ENCODE assay signal across 8 cellular contexts in the genomic region with DNA sequence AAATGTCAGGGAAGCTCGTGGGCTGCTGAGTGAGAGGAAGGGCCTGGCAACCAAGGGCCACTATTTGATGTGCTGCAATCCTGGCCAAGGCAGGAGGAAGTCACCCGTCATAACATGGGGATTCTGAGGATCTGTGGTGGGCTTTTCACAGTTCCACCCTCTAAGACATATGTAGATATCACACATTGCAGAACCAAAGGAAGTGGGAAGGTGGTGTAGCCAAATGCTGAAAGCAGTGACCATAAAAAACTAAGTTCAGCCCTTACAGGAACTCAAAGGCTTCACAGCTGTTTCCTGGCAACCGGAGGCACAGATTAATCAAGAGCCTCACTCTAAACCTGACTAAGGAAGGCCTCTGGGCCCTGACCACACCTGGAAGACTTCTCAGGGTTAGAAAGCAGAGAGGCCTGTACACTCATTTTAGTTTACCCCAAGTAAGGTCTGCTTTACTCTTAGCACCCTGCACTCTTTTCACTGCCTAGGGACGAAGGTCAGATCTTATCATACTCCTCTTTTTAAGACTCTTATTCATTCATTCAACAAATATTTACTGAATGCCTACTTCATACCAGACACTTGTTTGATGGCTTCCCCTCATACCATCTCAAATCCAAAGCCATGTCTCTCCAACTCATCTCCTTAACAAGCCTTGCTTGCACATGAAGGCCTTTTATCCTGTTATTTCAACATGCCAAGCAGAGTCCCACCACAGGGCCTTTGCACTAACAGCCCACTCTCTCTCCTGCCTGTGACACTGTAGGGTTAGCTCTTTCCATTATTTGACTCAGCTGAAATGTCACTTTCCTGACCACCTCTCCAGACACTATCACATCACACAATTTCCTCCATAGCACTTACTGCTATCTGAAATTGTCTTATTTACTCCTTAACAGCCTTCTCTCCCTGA. TPM values are rescaled to one million over a fixed set of nuclear protein-coding genes. Genes with fewer than 3 reads are reported as not detected.
DNase-seq lines count a peak whose midpoint lies in the region; ATAC-seq and TF ChIP-seq lines count a peak whose summit lies in the region.

No MANE protein-coding gene starts in this region.

- peaks cover 50% of the 10 kb centered on the region for H3K36me3 Mint-ChIP-seq in activated CD4-positive, alpha-beta T cell treated with anti-CD3 and anti-CD28 coated beads for 36 hours (ENCODE audit: low read depth)

- no peaks in the 10 kb centered on the region for H3K9me3 Mint-ChIP-seq in activated CD4-positive, alpha-beta T cell treated with anti-CD3 and anti-CD28 coated beads for 36 hours (ENCODE audit: low read depth)

- peak overlapping the region; percentile 92 for H3K27ac Mint-ChIP-seq in activated CD4-positive, alpha-beta T cell treated with anti-CD3 and anti-CD28 coated beads for 36 hours

- CTCF ChIA-PET in activated CD4-positive, alpha-beta T cell treated with anti-CD3 and anti-CD28 coated beads for 36 hours (lab: Charles Lee) = interaction anchor here (0.7 to 3.5 kb wide), 9 partner anchors 10 to 99 kb away, joined by 3 to 23 read pairs (median 4); no protein-coding TSS in a partner anchor

- intact Hi-C loops in activated CD4-positive, alpha-beta T cell treated with anti-CD3 and anti-CD28 coated beads for 36 hours (cut with DNase I, micrococcal nuclease) = loop anchor here (2.0 to 10.0 kb wide), 8 partner anchors 42 to 926 kb away; a partner anchor contains a TSS

- H3K4me3 ChIP-seq in WI38 (ENCODE audit: low read depth, low read length) (peak overlapping the region; percentile 97), fibroblast of the aortic adventitia (ENCODE audit: low read depth, low read length) (peak overlapping the region; percentile 88)

- peaks cover 82% of the 10 kb centered on the region for H3K4me1 Mint-ChIP-seq in activated CD4-positive, alpha-beta T cell treated with anti-CD3 and anti-CD28 coated beads for 36 hours

- POLR2A ChIA-PET in activated CD4-positive, alpha-beta T cell treated with anti-CD3 and anti-CD28 coated beads for 36 hours (lab: Charles Lee) = interaction anchor here (0.6 to 1.5 kb wide), 7 partner anchors 9 to 455 kb away, joined by 3 to 5 read pairs (median 3); no protein-coding TSS in a partner anchor

- H3K27me3 Mint-ChIP-seq in activated CD4-positive, alpha-beta T cell treated with anti-CD3 and anti-CD28 coated beads for 36 hours = no peaks in the 10 kb centered on the region

- ATAC-seq in activated CD4-positive, alpha-beta T cell treated with anti-CD3 and anti-CD28 coated beads for 36 hours = peak; percentile 49
- ATAC-seq in HG03354 (IDR thresholded peaks at IDR 0.05; ENCODE audit: poor library complexity, severe bottlenecking, unreplicated experiment) (peak; percentile 62), HG03442 (IDR thresholded peaks at IDR 0.05; ENCODE audit: unreplicated experiment) (no peak)

- DNase-seq in activated CD4-positive, alpha-beta T cell treated with anti-CD3 and anti-CD28 coated beads for 36 hours = peak; percentile 69
- no peak for DNase-seq in activated CD4-positive, alpha-beta T cell treated with anti-CD3 and anti-CD28 coated beads for 1 hour
- no peak for DNase-seq in fibroblast of the aortic adventitia (ENCODE audit: low read depth)
- DNase-seq in stimulated activated CD8-positive, alpha-beta memory T cell treated with anti-CD3 and anti-CD28 coated beads, Interleukin-12 subunit alpha, Interleukin-12 subunit beta, amount 100 ng/mL, for 4 hours (ENCODE audit: low read depth) = peak; percentile 12
- DNase-seq in SW480 (ENCODE audit: low spot score) = no peak

- no peak for TF ChIP-seq CTCF in WI38 (IDR thresholded peaks at IDR 0.05; ENCODE audit: low read depth, low read length)
- no peak for TF ChIP-seq CTCF in fibroblast of the aortic adventitia (IDR thresholded peaks at IDR 0.05; ENCODE audit: insufficient read depth, low read length)

- H3K4me3 Mint-ChIP-seq in activated CD4-positive, alpha-beta T cell treated with anti-CD3 and anti-CD28 coated beads for 36 hours = peak overlapping the region; percentile 93

RNA-seq across cellular contexts. Expression of a gene that starts 2.6 kb away (rescaled TPM):
- total RNA-seq in activated CD4-positive, alpha-beta T cell treated with anti-CD3 and anti-CD28 coated beads for 36 hours = 100 to 1,000 TPM; 177 to 265 TPM
- 77.1 and 105 TPM in 2 replicates for total RNA-seq in fibroblast of the aortic adventitia (ENCODE audit: low replicate concordance)

RNA-seq across cellular contexts. Expression of a gene that starts 43.1 kb away (rescaled TPM):
- 10 to 100 TPM; 13.2 to 16.8 TPM for total RNA-seq in activated CD4-positive, alpha-beta T cell treated with anti-CD3 and anti-CD28 coated beads for 36 hours
- 9.3 and 19.9 TPM in 2 replicates for total RNA-seq in fibroblast of the aortic adventitia (ENCODE audit: low replicate concordance)

Comparison
In these comparisons a context has a peak if more than half of its experiments do, and no peak if none do; other contexts are left out.
1. DNase-seq: peak in activated CD4-positive, alpha-beta T cell treated with anti-CD3 and anti-CD28 coated beads for 36 hours (single experiment) and stimulated activated CD8-positive, alpha-beta memory T cell treated with anti-CD3 and anti-CD28 coated beads, Interleukin-12 subunit alpha, Interleukin-12 subunit beta, amount 100 ng/mL, for 4 hours (single experiment); none in activated CD4-positive, alpha-beta T cell treated with anti-CD3 and anti-CD28 coated beads for 1 hour (single experiment), fibroblast of the aortic adventitia (single experiment) and SW480 (single experiment).